Comparison of ENCODE assay signal across 13 cellular contexts in the genomic region with DNA sequence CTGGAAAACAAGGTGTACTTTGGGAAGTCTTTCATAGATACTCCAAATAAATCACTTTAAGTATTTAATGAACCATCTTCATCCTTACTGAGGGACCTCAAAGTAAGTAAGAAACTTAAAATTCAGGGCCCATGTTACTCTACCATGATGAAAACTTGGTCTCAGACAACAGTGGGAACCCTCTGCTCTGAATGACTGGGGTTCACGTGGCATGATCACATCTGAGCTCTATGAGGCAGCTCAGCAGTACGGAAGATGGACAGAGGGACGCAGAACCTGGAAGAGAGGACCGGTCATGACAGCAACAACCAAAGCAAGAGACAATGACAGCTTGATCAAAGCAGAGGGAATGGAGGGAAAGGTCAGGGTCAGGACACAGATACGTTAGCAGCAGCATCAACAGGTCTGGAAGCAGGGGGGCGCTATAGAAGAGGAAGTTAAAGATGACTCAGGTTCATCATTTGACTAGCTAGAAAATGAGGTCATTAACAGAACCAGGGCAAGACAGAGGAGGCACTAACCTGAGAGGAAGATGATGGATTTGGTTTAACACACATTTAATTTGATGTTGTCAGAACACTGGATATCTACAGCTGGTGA. TPM values are rescaled to one million over a fixed set of nuclear protein-coding genes. Genes with fewer than 3 reads are reported as not detected.
DNase-seq lines count a peak whose midpoint lies in the region; ATAC-seq, FAIRE-seq and TF ChIP-seq lines count a peak whose summit lies in the region.
"Had no signal": no experiment of that assay in that cellular context is flagged by ENCODE, and none has a peak within 500 bp of the region (broad histone marks: within the 10 kb centered on the region; RNA-seq: fewer than 3 reads in every experiment).

No MANE protein-coding gene starts in this region.

- H3K4me1 ChIP-seq in A673 (ENCODE audit: insufficient read depth, low read length, poor library complexity, severe bottlenecking), result no peaks in the 10 kb centered on the region
- H3K4me1 ChIP-seq in endothelial cell of umbilical vein (ENCODE audit: control insufficient read depth, extremely low read depth, insufficient read depth, low read length), result no peaks in the 10 kb centered on the region
- H3K4me1 ChIP-seq: testis had no signal

- no peaks in the 10 kb centered on the region for H3K9me1 ChIP-seq in endothelial cell of umbilical vein (replicated peaks; ENCODE audit: control insufficient read depth, extremely low read depth, insufficient read depth, low read length)

- peak; percentile 43 for FAIRE-seq in endothelial cell of umbilical vein (lab: Jason Lieb, UNC)

- CTCF ChIA-PET in A673 (lab: Charles Lee), result no interaction called here
- CTCF ChIA-PET in endothelial cell of umbilical vein (lab: Charles Lee), result interaction anchor here (0.9 to 1.8 kb wide), 5 partner anchors 8 to 47 kb away, joined by 3 to 6 read pairs (median 3); no protein-coding TSS in a partner anchor

- 0 out of 2 replicates have a peak, but pooled peaks have one; percentile 16 for TF ChIP-seq CTCF in A673 (conservative IDR thresholded peaks at IDR 0.05; ENCODE audit: low read depth, low read length)
- TF ChIP-seq CTCF in GM12872 (IDR thresholded peaks at IDR 0.05; ENCODE audit: insufficient read depth, low read depth, low read length), result 0 out of 3 replicates have a peak, but pooled peaks have one; percentile 25
- TF ChIP-seq CTCF in endothelial cell of umbilical vein (IDR thresholded peaks at IDR 0.05; ENCODE audit: extremely low read depth in 1 of 2, insufficient read depth in 1 of 2, low read depth in 1 of 2, low read length in 2 of 2), result no peak

- peaks cover 97% of the 10 kb centered on the region for H3K79me2 ChIP-seq in endothelial cell of umbilical vein (ENCODE audit: control insufficient read depth, insufficient read depth, low read length)

- no peak overlapping the region for H2AFZ ChIP-seq in endothelial cell of umbilical vein (ENCODE audit: low read depth, low read length)

- no peak for DNase-seq in A673 (ENCODE audit: low spot score)
- DNase-seq in SKM-1 treated with dmso at 0.1 percent for 144 hours (lab: John Stamatoyannopoulos, UW; ENCODE audit: unreplicated experiment), result peak; percentile 42
- no peak for DNase-seq in endothelial cell of umbilical vein (ENCODE audit: low read depth, low spot score)
- DNase-seq: DMS 273 treated with DMSO at 0.1 percent for 48 hours, NCI-H1092, SHP77, testis had no signal

- H3K27me3 ChIP-seq in A673 (replicated peaks; ENCODE audit: insufficient read depth, low read depth, low read length, poor library complexity), result no peaks in the 10 kb centered on the region
- H3K27me3 ChIP-seq in endothelial cell of umbilical vein (ENCODE audit: control insufficient read depth in 2 of 2, insufficient read depth in 2 of 2, low read length in 2 of 2), result no peaks in the 10 kb centered on the region
- H3K27me3 ChIP-seq: testis had no signal

- no peaks in the 10 kb centered on the region for H3K9me3 ChIP-seq in A673 (ENCODE audit: low read depth, low read length, poor library complexity, severe bottlenecking)
- H3K9me3 ChIP-seq in endothelial cell of umbilical vein (replicated peaks; ENCODE audit: control insufficient read depth, insufficient read depth, low read length), result no peaks in the 10 kb centered on the region
- H3K9me3 ChIP-seq: testis had no signal

- dilution Hi-C loops in endothelial cell of umbilical vein (cut with MboI; ENCODE audit: extremely low pct_ligation_motif_present, low sequenced_read_pairs), result no loop called here

- BruUV-seq in A673 (replicated peaks; lab: Mats Ljungman, UMichigan) (no TSS peak), endothelial cell of umbilical vein (replicated peaks; lab: Mats Ljungman, UMichigan) (no TSS peak)

- no peak for TF ChIP-seq POLR2A in endothelial cell of umbilical vein (IDR thresholded peaks at IDR 0.05; ENCODE audit: low read depth, low read length)

- POLR2A ChIA-PET in A673 (lab: Charles Lee; ENCODE audit: low non-redundant PET) (no interaction called here), endothelial cell of umbilical vein (lab: Charles Lee) (no interaction called here)

- no peak overlapping the region for H3K9ac ChIP-seq in endothelial cell of umbilical vein (replicated peaks; ENCODE audit: extremely low read depth, insufficient read depth, low read length)

- no peaks in the 10 kb centered on the region for H4K20me1 ChIP-seq in endothelial cell of umbilical vein (replicated peaks; ENCODE audit: control insufficient read depth, extremely low read depth, insufficient read depth, low read length)

- H3K27ac ChIP-seq in A673 (ENCODE audit: low read depth, low read length, poor library complexity, severe bottlenecking), result no peak overlapping the region
- no peak overlapping the region for H3K27ac ChIP-seq in endothelial cell of umbilical vein (ENCODE audit: insufficient read depth, low read depth, low read length)
- H3K27ac ChIP-seq: skin epidermis, testis had no signal

- no peak for ATAC-seq in GM21367 (IDR thresholded peaks at IDR 0.05; ENCODE audit: unreplicated experiment)
- ATAC-seq in GM21447 (IDR thresholded peaks at IDR 0.05; ENCODE audit: unreplicated experiment), result no peak
- no peak for ATAC-seq in GM21825 (IDR thresholded peaks at IDR 0.05; ENCODE audit: unreplicated experiment)
- ATAC-seq in GM19397 (IDR thresholded peaks at IDR 0.05; ENCODE audit: unreplicated experiment), result no peak

- H3K36me3 ChIP-seq in A673 (ENCODE audit: insufficient read depth, low read length, poor library complexity, severe bottlenecking), result peaks cover 48% of the 10 kb centered on the region
- peaks cover 11 to 22% of the 10 kb centered on the region in 2 experiments for H3K36me3 ChIP-seq in endothelial cell of umbilical vein (ENCODE audit: control insufficient read depth in 2 of 2, extremely low read depth in 1 of 2, insufficient read depth in 2 of 2, low read length in 2 of 2)

- intact Hi-C loops in A673 (cut with micrococcal nuclease; ENCODE audit: unreplicated experiment), result no loop called here
- intact Hi-C loops in endothelial cell of umbilical vein (cut with micrococcal nuclease), result loop anchor here (1.0 kb wide), 1 partner anchor 15 kb away; no protein-coding TSS in a partner anchor

- H3K4me2 ChIP-seq in endothelial cell of umbilical vein (ENCODE audit: insufficient read depth, low read length), result no peak overlapping the region

- no peak overlapping the region for H3K4me3 ChIP-seq in A673 (ENCODE audit: low read depth, low read length, poor library complexity, severe bottlenecking)
- no peak overlapping the region for H3K4me3 ChIP-seq in endothelial cell of umbilical vein (replicated peaks in 1 of 3; ENCODE audit: insufficient read depth in 1 of 3, low read depth in 1 of 3, low read length in 3 of 3)
- H3K4me3 ChIP-seq: skin epidermis, testis had no signal

TF ChIP-seq in endothelial cell of umbilical vein, 7 proteins besides CTCF, POLR2A, EP300 and RAD21:
- TF ChIP-seq POLR2AphosphoS5 (IDR thresholded peaks at IDR 0.05; ENCODE audit: insufficient read depth, low read depth, low read length) (no peak), GATA2 (IDR thresholded peaks at IDR 0.05; ENCODE audit: insufficient read depth, insufficient read length, low read depth, low read length) (no peak), FOS (IDR thresholded peaks at IDR 0.05; ENCODE audit: borderline replicate concordance, insufficient read depth, low read length) (no peak), JUN (IDR thresholded peaks at IDR 0.05; ENCODE audit: borderline replicate concordance, insufficient read depth, insufficient read length, low read depth) (peak; percentile 16), EZH2 (IDR thresholded peaks at IDR 0.05; ENCODE audit: borderline replicate concordance, low read depth, low read length, severe bottlenecking) (no peak)
- TF ChIP-seq, protein P1, sequence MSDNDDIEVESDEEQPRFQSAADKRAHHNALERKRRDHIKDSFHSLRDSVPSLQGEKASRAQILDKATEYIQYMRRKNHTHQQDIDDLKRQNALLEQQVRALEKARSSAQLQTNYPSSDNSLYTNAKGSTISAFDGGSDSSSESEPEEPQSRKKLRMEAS (IDR thresholded peaks at IDR 0.05; ENCODE audit: insufficient read depth, insufficient read length), result no peak

RNA-seq across cellular contexts. Expression of a gene that starts 9.5 kb away (rescaled TPM):
- total RNA-seq in A673 (2021), result 155 and 159 TPM in 2 replicates
- 154 and 170 TPM in 2 replicates for total RNA-seq in endothelial cell of umbilical vein
- 272 and 328 TPM in 2 replicates for polyA plus RNA-seq in endothelial cell of umbilical vein
- polyA plus RNA-seq in endothelial cell of umbilical vein (2011; cell fraction: cytosol; rRNA removed), result 182 and 201 TPM in 2 replicates
- 345 and 383 TPM in 2 replicates for polyA plus RNA-seq in endothelial cell of umbilical vein (2011; cell fraction: nucleus; rRNA removed)
- 117 and 121 TPM in 2 replicates for polyA plus RNA-seq in endothelial cell of umbilical vein (2012)
- polyA minus RNA-seq in endothelial cell of umbilical vein, result 313 and 346 TPM in 2 replicates
- polyA minus RNA-seq in endothelial cell of umbilical vein (2011; cell fraction: cytosol; rRNA and poly(A)+ RNA removed), result 215 TPM
- polyA minus RNA-seq in endothelial cell of umbilical vein (2011; cell fraction: nucleus; rRNA and poly(A)+ RNA removed), result 300 and 415 TPM in 2 replicates

Comparison
In these comparisons a context has a peak if more than half of its experiments do, and no peak if none do; other contexts are left out.
1. CTCF ChIP-seq: peak in A673 (single experiment) and GM12872 (single experiment); none in endothelial cell of umbilical vein (0 of 2).